ENCODE assay signal across 8 cellular contexts in genomic region chr5:154850255-154851062, GRCh38. TPM values are rescaled to one million over a fixed set of nuclear protein-coding genes. Genes with fewer than 3 reads are reported as not detected.
DNase-seq lines count a peak whose midpoint lies in the region; ATAC-seq, FAIRE-seq and TF ChIP-seq lines count a peak whose summit lies in the region.

Gene FAXDC2 (minus strand): TSS chr5:154850603. CDS start chr5:154838178, 12,425 bp downstream.

- intact Hi-C loops in right lobe of liver (cut with DNase I) = loop anchor here in 1 of 2 donors (10.0 kb wide), 1 partner anchor 84 kb away; the partner anchor contains the start of gene GEMIN5

- no peaks in the 10 kb centered on the region for H3K36me3 ChIP-seq in ectodermal cell (ENCODE audit: control insufficient read depth, insufficient read depth, low read length)
- no peaks in the 10 kb centered on the region for H3K36me3 ChIP-seq in right lobe of liver

- H3K4me3 ChIP-seq in AG04449 (ENCODE audit: low read depth, low read length) = peak within 1 kb of the TSS; percentile 54
- H3K4me3 ChIP-seq in ectodermal cell (ENCODE audit: insufficient read depth, low read depth, low read length) = peak within 1 kb of the TSS; percentile 44
- H3K4me3 ChIP-seq in right lobe of liver = peak within 1 kb of the TSS; percentile 39 to 57 (median 51)

- DNase-seq in AG04449 (ENCODE audit: low read depth, low spot score) (no peak), HTR-8/SVneo (ENCODE audit: insufficient read length, low spot score) (peak; percentile 86), right lobe of liver (peak; percentile 62 to 84 (median 82)), SHP77 treated with DMSO at 0.1 percent for 48 hours (lab: John Stamatoyannopoulos, UW) (no peak)
- no peak for DNase-seq in stimulated activated CD4-positive, alpha-beta T cell treated with anti-CD3 and anti-CD28 coated beads, Interleukin-1b, Interleukin-23, amount 100 ng/mL, for 48 hours
- DNase-seq in activated T-cell treated with anti-CD3 and anti-CD28 coated beads, Interleukin-2, amount 50 U/mL, for 48 hours = no peak

- CTCF ChIA-PET in AG04449 (lab: Yijun Ruan, JAX) = interaction anchor here (1.0 to 2.2 kb wide), 2 partner anchors 9 to 199 kb away, joined by 3 to 8 read pairs; no protein-coding TSS in a partner anchor

- H3K27me3 ChIP-seq in ectodermal cell (ENCODE audit: control insufficient read depth, insufficient read depth, low read length, poor library complexity, severe bottlenecking) (no peaks in the 10 kb centered on the region), right lobe of liver (no peaks in the 10 kb centered on the region)

- 10 to 14% methylated on average over 11 of the region's 11 CpGs for WGBS in ectodermal cell, 2 experiments
- WGBS in right lobe of liver (ENCODE audit: insufficient coverage, low coverage, low lambda C conversion rate, missing lambda C conversion rate) = 7% methylated on average over 10 of the region's 11 CpGs

- POLR2A ChIA-PET in AG04449 (lab: Yijun Ruan, JAX) = no interaction called here

- peak; percentile 93 to 98 (median 96) for ATAC-seq in right lobe of liver

- TF ChIP-seq CTCF in AG04449 (IDR thresholded peaks at IDR 0.05; ENCODE audit: insufficient read depth, low read length, missing control alignments) (no peak), right lobe of liver (IDR thresholded peaks at IDR 0.05) (no peak), subcutaneous adipose tissue (IDR thresholded peaks at IDR 0.05; ENCODE audit: low read depth) (no peak)

- no peaks in the 10 kb centered on the region for H3K4me1 ChIP-seq in ectodermal cell (ENCODE audit: control insufficient read depth, insufficient read depth, low read length)
- H3K4me1 ChIP-seq in right lobe of liver = peaks cover 0 to 12% (median 4%) of the 10 kb centered on the region in 4 donors

- FAIRE-seq in HTR-8/SVneo (lab: Jason Lieb, UNC) = no peak

- TF ChIP-seq POLR2A in right lobe of liver (IDR thresholded peaks at IDR 0.05) = no peak

- no peaks in the 10 kb centered on the region for H3K9me3 ChIP-seq in ectodermal cell (ENCODE audit: control insufficient read depth, low read length)
- no peaks in the 10 kb centered on the region for H3K9me3 ChIP-seq in right lobe of liver

- H3K27ac ChIP-seq in ectodermal cell (ENCODE audit: insufficient read depth, low read depth, low read length, poor library complexity, severe bottlenecking) (peak within 1 kb of the TSS; percentile 38), right lobe of liver (peak within 1 kb of the TSS; percentile 75 to 81 (median 77))

RNA-seq across cellular contexts. Expression of gene FAXDC2, which starts in this region (rescaled TPM):
- polyA plus RNA-seq in ectodermal cell (2013, experiment 1 of 4) = 12.5 TPM
- 11.7 TPM for polyA plus RNA-seq in ectodermal cell (2013, experiment 2 of 4)
- polyA plus RNA-seq in ectodermal cell (2013, experiment 3 of 4) = 14.4 TPM
- 14.0 TPM for polyA plus RNA-seq in ectodermal cell (2013, experiment 4 of 4)
- total RNA-seq in right lobe of liver (10 to 100 TPM; 27.3 to 98.1 (median 53.2) TPM), subcutaneous adipose tissue (100 to 1,000 TPM in 1 of 4 donors, 10 to 100 TPM in 3; 38.8 to 134 (median 88.4) TPM)

Comparison
In these comparisons a context has a peak if more than half of its experiments do, and no peak if none do; other contexts are left out.
1. DNase-seq: peak in HTR-8/SVneo (single experiment) and right lobe of liver (3 of 3); none in AG04449 (single experiment), SHP77 treated with DMSO at 0.1 percent for 48 hours (single experiment), stimulated activated CD4-positive, alpha-beta T cell treated with anti-CD3 and anti-CD28 coated beads, Interleukin-1b, Interleukin-23, amount 100 ng/mL, for 48 hours (single experiment) and activated T-cell treated with anti-CD3 and anti-CD28 coated beads, Interleukin-2, amount 50 U/mL, for 48 hours (0 of 2).
2. Peak in every context shown above with its lines, with median percentiles within 50 percentile points of each other: H3K4me3 ChIP-seq.